In the genomic region with DNA sequence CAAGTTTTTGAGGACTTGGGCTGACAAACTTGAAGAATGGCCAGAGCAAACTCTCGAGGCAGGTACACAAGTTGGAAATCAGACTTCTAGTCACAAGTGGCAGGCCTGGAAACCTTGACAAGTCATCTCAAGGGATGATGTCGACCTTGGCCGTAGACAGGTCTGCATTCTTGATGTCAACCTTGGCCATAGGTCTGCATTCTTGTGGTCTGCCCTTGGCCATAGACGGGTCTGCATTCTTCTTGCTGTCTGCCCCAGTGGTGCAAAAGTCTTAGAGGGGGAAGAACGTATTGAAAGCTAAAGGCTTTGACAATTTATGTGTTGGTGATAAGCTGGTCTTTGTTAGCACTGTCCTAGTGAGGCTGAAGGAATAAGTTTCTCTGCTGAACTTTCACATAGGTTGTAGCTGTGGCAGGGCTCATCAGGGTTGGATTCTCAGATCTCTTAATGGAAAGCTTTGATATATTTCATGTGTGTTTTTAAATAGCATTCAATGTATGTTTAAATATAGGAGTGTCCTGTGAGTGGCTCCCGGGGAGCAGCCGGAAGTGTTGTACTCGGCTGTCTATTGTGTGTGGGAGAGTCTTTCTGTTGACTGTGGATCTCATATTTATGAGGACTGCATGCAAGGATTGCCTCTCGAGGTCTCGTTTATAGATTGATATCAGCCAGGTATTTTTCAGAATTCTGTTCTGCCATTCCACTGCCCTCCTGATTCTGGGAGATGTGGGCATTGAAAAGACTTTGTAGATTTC, we compare ENCODE assay signal across 1 cellular context.
TF ChIP-seq lines count a peak whose summit lies in the region.

No MANE protein-coding gene starts in this region.

TF ChIP-seq in HepG2, 621 proteins besides CTCF, POLR2A, EP300 and RAD21:
- TF ChIP-seq FOSL1 (CRISPR knock-in tag; IDR thresholded peaks at IDR 0.05; ENCODE audit: borderline replicate concordance) (no peak), NKX3-1 (CRISPR knock-in tag; IDR thresholded peaks at IDR 0.05) (no peak)
